Comparison of ENCODE assay signal across 15 cellular contexts in the genomic region with DNA sequence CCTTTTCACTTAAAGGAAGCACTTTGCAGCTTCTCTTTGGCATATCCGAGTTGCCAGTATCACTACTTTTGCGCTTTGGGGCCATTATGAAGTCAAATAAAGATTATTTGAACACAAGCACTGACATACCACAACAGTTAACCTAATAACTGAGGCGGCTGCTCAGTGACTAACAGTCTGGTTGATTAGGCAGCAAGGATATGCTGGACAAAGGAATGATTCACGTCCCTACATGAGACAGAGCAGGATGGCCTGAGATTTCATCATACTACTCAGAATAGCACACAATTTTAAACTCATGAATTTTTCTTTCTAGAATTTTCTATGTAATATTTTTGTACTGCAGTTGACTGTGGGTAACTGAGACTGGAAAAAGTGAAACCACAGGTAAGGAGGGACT. TPM values are rescaled to one million over a fixed set of nuclear protein-coding genes. Genes with fewer than 3 reads are reported as not detected.
DNase-seq lines count a peak whose midpoint lies in the region; ATAC-seq and TF ChIP-seq lines count a peak whose summit lies in the region.
"Had no signal": no experiment of that assay in that cellular context is flagged by ENCODE, and none has a peak within 500 bp of the region (broad histone marks: within the 10 kb centered on the region; RNA-seq: fewer than 3 reads in every experiment).

No MANE protein-coding gene starts in this region.

- H3K9me3 Mint-ChIP-seq in WTC11 = no peaks in the 10 kb centered on the region
- H3K9me3 Mint-ChIP-seq: central memory CD8-positive, alpha-beta T cell; nephron progenitor cell; T-helper 2 cell treated with Interferon-gamma antibody and Interleukin-4, amounts not matched to agents 5 μg/mL and 100 μg/mL, for 36 hours had no signal

- peak overlapping the region; percentile 93 for H2BK5ac ChIP-seq in IMR-90 (ENCODE audit: low read depth, low read length, poor library complexity, severe bottlenecking)

- peak; percentile 89 for ATAC-seq in IMR-90 (ENCODE audit: low read depth)
- ATAC-seq in HG02642 (IDR thresholded peaks at IDR 0.05; ENCODE audit: poor library complexity, unreplicated experiment) = no peak
- no peak for ATAC-seq in WTC11

- BruUV-seq in IMR-90 (replicated peaks; lab: Mats Ljungman, UMichigan) = no TSS peak

- POLR2A ChIA-PET in IMR-90 (lab: Charles Lee; ENCODE audit: unreplicated experiment) = no interaction called here
- POLR2A ChIA-PET in WTC11 (lab: Charles Lee) = no interaction called here

- H3K14ac ChIP-seq in IMR-90 (replicated peaks; ENCODE audit: low read depth, low read length) = peak overlapping the region; percentile 23; the same call in 1 of the 2 replicates

- peak overlapping the region; percentile 95; the same call in 1 of the 2 replicates for H3K18ac ChIP-seq in IMR-90 (ENCODE audit: low read depth, low read length)

- H3K56ac ChIP-seq in IMR-90 (ENCODE audit: extremely low read depth, insufficient read depth, low read length) = peak overlapping the region; percentile 78

- H3K36me3 Mint-ChIP-seq in WTC11 = no peaks in the 10 kb centered on the region

- H3K27me3 Mint-ChIP-seq in WTC11 (ENCODE audit: low read depth) = no peaks in the 10 kb centered on the region

- peak overlapping the region; percentile 82; the same call in 1 of the 2 replicates for H3K4ac ChIP-seq in IMR-90 (ENCODE audit: low read depth, low read length)

- no peaks in the 10 kb centered on the region for H3K4me1 Mint-ChIP-seq in WTC11
- H3K4me1 Mint-ChIP-seq: central memory CD8-positive, alpha-beta T cell; nephron progenitor cell had no signal

- H3K4me3 ChIP-seq in AG09309 (ENCODE audit: control insufficient read depth, low read depth, low read length) = no peak overlapping the region
- no peak overlapping the region for H3K4me3 ChIP-seq in IMR-90 (ENCODE audit: insufficient read depth, low read depth, low read length)
- H3K4me3 ChIP-seq in brain microvascular endothelial cell (ENCODE audit: low read depth, low read length) = no peak overlapping the region
- H3K4me3 ChIP-seq: testis had no signal

- H4K91ac ChIP-seq in IMR-90 (ENCODE audit: insufficient read depth, low read depth, low read length) = peak overlapping the region; percentile 71

- H3K9me3 ChIP-seq in IMR-90 (ENCODE audit: control insufficient read depth, insufficient read depth, low read length) = no peaks in the 10 kb centered on the region
- H3K9me3 ChIP-seq: testis had no signal

- no peaks in the 10 kb centered on the region for H3K27me3 ChIP-seq in IMR-90 (ENCODE audit: control insufficient read depth, insufficient read depth, low read length)
- H3K27me3 ChIP-seq in brain microvascular endothelial cell (replicated peaks) = no peaks in the 10 kb centered on the region
- H3K27me3 ChIP-seq: testis had no signal

- no peaks in the 10 kb centered on the region for H3K36me3 ChIP-seq in IMR-90 (ENCODE audit: control insufficient read depth, insufficient read depth, low read length)
- no peaks in the 10 kb centered on the region for H3K36me3 ChIP-seq in brain microvascular endothelial cell (replicated peaks)

- 0% methylated on average over 1 of the region's 4 CpGs; no CpG with 5 or more reads in 1 of the 2 experiments for WGBS in IMR-90 (ENCODE audit: extremely low coverage in 2 of 2, insufficient read length in 1 of 2), 2 experiments

- no peak overlapping the region for H3K9ac ChIP-seq in IMR-90 (ENCODE audit: low read depth, low read length)

- in situ Hi-C loops in IMR-90 (cut with MboI; ENCODE audit: low sequenced_read_pairs) = no loop called here
- in situ Hi-C loops in brain microvascular endothelial cell (cut with HindIII; ENCODE audit: low pct_ligation_motif_present, low sequenced_read_pairs) = no loop called here

- H2AK9ac ChIP-seq in IMR-90 (replicated peaks; ENCODE audit: low read depth, low read length, poor library complexity) = no peak overlapping the region

- no peak overlapping the region for H2AK5ac ChIP-seq in IMR-90 (ENCODE audit: low read depth, low read length)

- dilution Hi-C loops in IMR-90 (cut with HindIII; ENCODE audit: low sequenced_read_pairs, unreplicated experiment) = no loop called here

- CTCF ChIA-PET in IMR-90 (lab: Yijun Ruan, JAX) (no interaction called here), WTC11 (lab: Charles Lee) (no interaction called here)

- peak overlapping the region; percentile 34; the same call in 1 of the 2 replicates for H3K27ac ChIP-seq in IMR-90 (ENCODE audit: insufficient read depth, low read length)
- peak overlapping the region; percentile 88 for H3K27ac ChIP-seq in brain microvascular endothelial cell
- H3K27ac ChIP-seq: testis had no signal

- H2AFZ ChIP-seq in IMR-90 (replicated peaks; ENCODE audit: low read length, poor library complexity) = no peak overlapping the region

- peaks cover 3% of the 10 kb centered on the region for H3K9me1 ChIP-seq in IMR-90 (ENCODE audit: insufficient read depth, low read length)

- H3K4me1 ChIP-seq in IMR-90 (ENCODE audit: control insufficient read depth, insufficient read depth, low read length) = peaks cover 9% of the 10 kb centered on the region
- H3K4me1 ChIP-seq: testis had no signal

- H3K79me1 ChIP-seq in IMR-90 (ENCODE audit: low read depth in 1 of 2, low read length in 2 of 2) = no peaks in the 10 kb centered on the region

- TF ChIP-seq CTCF in AG09309 (IDR thresholded peaks at IDR 0.05; ENCODE audit: control insufficient read depth, insufficient read depth, low read depth, low read length, missing control alignments) = no peak
- no peak for TF ChIP-seq CTCF in IMR-90 (conservative IDR thresholded peaks at IDR 0.05; ENCODE audit: low read depth, low read length)
- TF ChIP-seq CTCF in brain microvascular endothelial cell (IDR thresholded peaks at IDR 0.05; ENCODE audit: low read depth, low read length, missing control alignments) = no peak
- TF ChIP-seq CTCF in WTC11 (IDR thresholded peaks at IDR 0.05) = no peak

- peak overlapping the region; percentile 77; the same call in 1 of the 3 replicates for H2BK15ac ChIP-seq in IMR-90 (ENCODE audit: low read depth, low read length)

- peak overlapping the region; percentile 46; the same call in 1 of the 2 replicates for H3K4me2 ChIP-seq in IMR-90 (ENCODE audit: low read depth, low read length)

- intact Hi-C loops in IMR-90 (cut with micrococcal nuclease) = loop anchor here (2.0 kb wide), 1 partner anchor 19 kb away; no protein-coding TSS in a partner anchor

- peak overlapping the region; percentile 93 for H2BK20ac ChIP-seq in IMR-90 (ENCODE audit: low read depth, low read length)

- TF ChIP-seq POLR2A in IMR-90 (IDR thresholded peaks at IDR 0.05; ENCODE audit: low read depth, low read length) = peak; percentile 27; the same call in 1 of the 2 replicates

- DNase-seq in AG09309 (ENCODE audit: low read depth) (peak; percentile 93), IMR-90 (peak; percentile 97), brain microvascular endothelial cell (peak; percentile 98), kidney glomerular epithelial cell (lab: John Stamatoyannopoulos, UW) (peak; percentile 86), WTC11 (ENCODE audit: low spot score) (no peak)
- no peak for DNase-seq in activated CD8-positive, alpha-beta memory T cell treated with anti-CD3 and anti-CD28 coated beads, Interleukin-2, amount 50 U/mL, for 4 hours
- no peak for DNase-seq in stimulated activated naive CD4-positive, alpha-beta T cell treated with Interleukin-2 at 50 U/mL for 16 hours (lab: John Stamatoyannopoulos, UW)
- DNase-seq: Kasumi-1; NCI-H82; nephron progenitor cell; stimulated activated CD4-positive, alpha-beta T cell treated with anti-CD3 and anti-CD28 coated beads, Interleukin-4, amount 100 ng/mL, for 4 hours; testis had no signal

- peak overlapping the region; percentile 96 for H2BK120ac ChIP-seq in IMR-90 (ENCODE audit: low read depth, low read length)

- H4K20me1 ChIP-seq in IMR-90 (ENCODE audit: insufficient read depth, low read length) = no peaks in the 10 kb centered on the region

- TF ChIP-seq RAD21 in IMR-90 (IDR thresholded peaks at IDR 0.05; ENCODE audit: low read length) = peak; percentile 21; the same call in 1 of the 2 replicates

- no peak overlapping the region for H3K23ac ChIP-seq in IMR-90 (ENCODE audit: low read depth, low read length)

- H4K8ac ChIP-seq in IMR-90 (ENCODE audit: low read depth in 2 of 2, low read length in 2 of 2) = peak overlapping the region in 1 of 2 experiments; percentile 78; a peak in 2 of 4 replicates

- H3K4me3 Mint-ChIP-seq in WTC11 = no peak overlapping the region
- H3K4me3 Mint-ChIP-seq: central memory CD8-positive, alpha-beta T cell; nephron progenitor cell; T-helper 2 cell treated with Interferon-gamma antibody and Interleukin-4, amounts not matched to agents 5 μg/mL and 100 μg/mL, for 36 hours had no signal

- peak overlapping the region; percentile 26; the same call in 1 of the 2 replicates for H4K5ac ChIP-seq in IMR-90 (ENCODE audit: low read depth, low read length)

- H3K27ac Mint-ChIP-seq in WTC11 = no peak overlapping the region
- H3K27ac Mint-ChIP-seq: nephron progenitor cell; T-helper 2 cell treated with Interferon-gamma antibody and Interleukin-4, amounts not matched to agents 5 μg/mL and 100 μg/mL, for 36 hours had no signal

TF ChIP-seq in IMR-90, 13 proteins besides CTCF, POLR2A, EP300 and RAD21:
- TF ChIP-seq CEBPB (IDR thresholded peaks at IDR 0.05; ENCODE audit: low read depth, low read length) (peak; percentile 98), MXI1 (IDR thresholded peaks at IDR 0.05; ENCODE audit: borderline replicate concordance, low read depth, low read length) (no peak), FOS (IDR thresholded peaks at IDR 0.05; ENCODE audit: low read depth, low read length) (peak; percentile 95), BHLHE40 (IDR thresholded peaks at IDR 0.05; ENCODE audit: low read depth, low read length) (no peak)
TF ChIP-seq in IMR-90: peak in this region for 2.

TF ChIP-seq in WTC11, 78 proteins besides CTCF, POLR2A, EP300 and RAD21 (continues in another document):
- TF ChIP-seq CBFB (CRISPR knock-in tag; IDR thresholded peaks at IDR 0.05; ENCODE audit: low read depth) (no peak), ESRRA (CRISPR knock-in tag; IDR thresholded peaks at IDR 0.05; ENCODE audit: borderline replicate concordance) (no peak)
- TF ChIP-seq, protein P1, sequence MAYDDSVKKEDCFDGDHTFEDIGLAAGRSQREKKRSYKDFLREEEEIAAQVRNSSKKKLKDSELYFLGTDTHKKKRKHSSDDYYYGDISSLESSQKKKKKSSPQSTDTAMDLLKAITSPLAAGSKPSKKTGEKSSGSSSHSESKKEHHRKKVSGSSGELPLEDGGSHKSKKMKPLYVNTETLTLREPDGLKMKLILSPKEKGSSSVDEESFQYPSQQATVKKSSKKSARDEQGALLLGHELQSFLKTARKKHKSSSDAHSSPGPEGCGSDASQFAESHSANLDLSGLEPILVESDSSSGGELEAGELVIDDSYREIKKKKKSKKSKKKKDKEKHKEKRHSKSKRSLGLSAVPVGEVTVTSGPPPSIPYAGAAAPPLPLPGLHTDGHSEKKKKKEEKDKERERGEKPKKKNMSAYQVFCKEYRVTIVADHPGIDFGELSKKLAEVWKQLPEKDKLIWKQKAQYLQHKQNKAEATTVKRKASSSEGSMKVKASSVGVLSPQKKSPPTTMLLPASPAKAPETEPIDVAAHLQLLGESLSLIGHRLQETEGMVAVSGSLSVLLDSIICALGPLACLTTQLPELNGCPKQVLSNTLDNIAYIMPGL (CRISPR knock-in tag; IDR thresholded peaks at IDR 0.05) = no peak

RNA-seq across cellular contexts. Expression of a gene that starts 56.9 kb away (rescaled TPM):
- total RNA-seq in IMR-90 (2012; rRNA removed) (8.1 and 10.3 TPM in 2 replicates), WTC11 (2021) (19.8 to 28.4 TPM (median 22.3 TPM) in 3 replicates)
- 6.0 TPM in 2 replicates for polyA plus RNA-seq in IMR-90 (2012; rRNA removed)
- polyA plus RNA-seq in IMR-90 (2012; cell fraction: cytosol; rRNA removed) = 1.3 and 1.8 TPM in 2 replicates
- polyA plus RNA-seq in IMR-90 (2012; cell fraction: nucleus; rRNA removed; ENCODE audit: low replicate concordance) = 7.1 and 9.3 TPM in 2 replicates

Comparison
In these comparisons a context has a peak if more than half of its experiments do, and no peak if none do; other contexts are left out.
1. DNase-seq: peak in AG09309 (single experiment), IMR-90 (single experiment), brain microvascular endothelial cell (single experiment) and kidney glomerular epithelial cell (single experiment); none in activated CD8-positive, alpha-beta memory T cell treated with anti-CD3 and anti-CD28 coated beads, Interleukin-2, amount 50 U/mL, for 4 hours (single experiment), stimulated activated naive CD4-positive, alpha-beta T cell treated with Interleukin-2 at 50 U/mL for 16 hours (single experiment) and WTC11 (single experiment).